ENCODE assay signal across 1 cellular context in genomic region chr17:40097931-40098845, GRCh38.
TF ChIP-seq lines count a peak whose summit lies in the region.

No MANE protein-coding gene starts in this region.

TF ChIP-seq in K562, 482 proteins besides CTCF, POLR2A, EP300 and RAD21 (continued from another document and continues in another):
- TF ChIP-seq, protein P1, sequence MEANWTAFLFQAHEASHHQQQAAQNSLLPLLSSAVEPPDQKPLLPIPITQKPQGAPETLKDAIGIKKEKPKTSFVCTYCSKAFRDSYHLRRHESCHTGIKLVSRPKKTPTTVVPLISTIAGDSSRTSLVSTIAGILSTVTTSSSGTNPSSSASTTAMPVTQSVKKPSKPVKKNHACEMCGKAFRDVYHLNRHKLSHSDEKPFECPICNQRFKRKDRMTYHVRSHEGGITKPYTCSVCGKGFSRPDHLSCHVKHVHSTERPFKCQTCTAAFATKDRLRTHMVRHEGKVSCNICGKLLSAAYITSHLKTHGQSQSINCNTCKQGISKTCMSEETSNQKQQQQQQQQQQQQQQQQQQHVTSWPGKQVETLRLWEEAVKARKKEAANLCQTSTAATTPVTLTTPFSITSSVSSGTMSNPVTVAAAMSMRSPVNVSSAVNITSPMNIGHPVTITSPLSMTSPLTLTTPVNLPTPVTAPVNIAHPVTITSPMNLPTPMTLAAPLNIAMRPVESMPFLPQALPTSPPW (CRISPR knock-in tag; IDR thresholded peaks at IDR 0.05), result no peak
- TF ChIP-seq SMAD3 (CRISPR knock-in tag; conservative IDR thresholded peaks at IDR 0.05), result no peak
- TF ChIP-seq ZNF274 (IDR thresholded peaks at IDR 0.05; ENCODE audit: borderline replicate concordance, low read depth, low read length), result no peak
- TF ChIP-seq ZSCAN29 (IDR thresholded peaks at IDR 0.05), result no peak
- no peak for TF ChIP-seq ZNF140 (CRISPR knock-in tag; IDR thresholded peaks at IDR 0.05)
- TF ChIP-seq, protein P2, sequence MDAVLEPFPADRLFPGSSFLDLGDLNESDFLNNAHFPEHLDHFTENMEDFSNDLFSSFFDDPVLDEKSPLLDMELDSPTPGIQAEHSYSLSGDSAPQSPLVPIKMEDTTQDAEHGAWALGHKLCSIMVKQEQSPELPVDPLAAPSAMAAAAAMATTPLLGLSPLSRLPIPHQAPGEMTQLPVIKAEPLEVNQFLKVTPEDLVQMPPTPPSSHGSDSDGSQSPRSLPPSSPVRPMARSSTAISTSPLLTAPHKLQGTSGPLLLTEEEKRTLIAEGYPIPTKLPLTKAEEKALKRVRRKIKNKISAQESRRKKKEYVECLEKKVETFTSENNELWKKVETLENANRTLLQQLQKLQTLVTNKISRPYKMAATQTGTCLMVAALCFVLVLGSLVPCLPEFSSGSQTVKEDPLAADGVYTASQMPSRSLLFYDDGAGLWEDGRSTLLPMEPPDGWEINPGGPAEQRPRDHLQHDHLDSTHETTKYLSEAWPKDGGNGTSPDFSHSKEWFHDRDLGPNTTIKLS (IDR thresholded peaks at IDR 0.05; ENCODE audit: borderline replicate concordance, low read depth), result no peak; the same call in 1 of the 2 replicates
- no peak for TF ChIP-seq CHD4 (IDR thresholded peaks at IDR 0.05; ENCODE audit: insufficient read depth, insufficient replicate concordance, low read depth, low read length, poor library complexity, severe bottlenecking)
- TF ChIP-seq DACH1 (IDR thresholded peaks at IDR 0.05; ENCODE audit: partially characterized antibody), result no peak
- TF ChIP-seq, protein P3, sequence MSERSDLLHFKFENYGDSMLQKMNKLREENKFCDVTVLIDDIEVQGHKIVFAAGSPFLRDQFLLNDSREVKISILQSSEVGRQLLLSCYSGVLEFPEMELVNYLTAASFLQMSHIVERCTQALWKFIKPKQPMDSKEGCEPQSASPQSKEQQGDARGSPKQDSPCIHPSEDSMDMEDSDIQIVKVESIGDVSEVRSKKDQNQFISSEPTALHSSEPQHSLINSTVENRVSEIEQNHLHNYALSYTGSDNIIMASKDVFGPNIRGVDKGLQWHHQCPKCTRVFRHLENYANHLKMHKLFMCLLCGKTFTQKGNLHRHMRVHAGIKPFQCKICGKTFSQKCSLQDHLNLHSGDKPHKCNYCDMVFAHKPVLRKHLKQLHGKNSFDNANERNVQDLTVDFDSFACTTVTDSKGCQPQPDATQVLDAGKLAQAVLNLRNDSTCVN (CRISPR knock-in tag; IDR thresholded peaks at IDR 0.05), result no peak
- no peak for TF ChIP-seq MEIS2 (IDR thresholded peaks at IDR 0.05; ENCODE audit: partially characterized antibody)
- no peak for TF ChIP-seq NFYB (IDR thresholded peaks at IDR 0.05; ENCODE audit: extremely low read depth, insufficient read length)
- TF ChIP-seq ARHGAP35 (IDR thresholded peaks at IDR 0.05; ENCODE audit: partially characterized antibody), result no peak
- TF ChIP-seq NCOR1 (IDR thresholded peaks at IDR 0.05), result no peak
- TF ChIP-seq, protein P4, sequence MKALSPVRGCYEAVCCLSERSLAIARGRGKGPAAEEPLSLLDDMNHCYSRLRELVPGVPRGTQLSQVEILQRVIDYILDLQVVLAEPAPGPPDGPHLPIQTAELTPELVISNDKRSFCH (CRISPR knock-in tag; IDR thresholded peaks at IDR 0.05), result no peak
- TF ChIP-seq, protein P4 (tag; IDR thresholded peaks at IDR 0.05), result peak; percentile 82; the same call in 1 of the 2 replicates
- TF ChIP-seq MAFG (tag; conservative IDR thresholded peaks at IDR 0.05), result no peak
- no peak for TF ChIP-seq SRSF9 (IDR thresholded peaks at IDR 0.05; ENCODE audit: borderline replicate concordance, low read depth, low read length)
- TF ChIP-seq, protein P5, sequence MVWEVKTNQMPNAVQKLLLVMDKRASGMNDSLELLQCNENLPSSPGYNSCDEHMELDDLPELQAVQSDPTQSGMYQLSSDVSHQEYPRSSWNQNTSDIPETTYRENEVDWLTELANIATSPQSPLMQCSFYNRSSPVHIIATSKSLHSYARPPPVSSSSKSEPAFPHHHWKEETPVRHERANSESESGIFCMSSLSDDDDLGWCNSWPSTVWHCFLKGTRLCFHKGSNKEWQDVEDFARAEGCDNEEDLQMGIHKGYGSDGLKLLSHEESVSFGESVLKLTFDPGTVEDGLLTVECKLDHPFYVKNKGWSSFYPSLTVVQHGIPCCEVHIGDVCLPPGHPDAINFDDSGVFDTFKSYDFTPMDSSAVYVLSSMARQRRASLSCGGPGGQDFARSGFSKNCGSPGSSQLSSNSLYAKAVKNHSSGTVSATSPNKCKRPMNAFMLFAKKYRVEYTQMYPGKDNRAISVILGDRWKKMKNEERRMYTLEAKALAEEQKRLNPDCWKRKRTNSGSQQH (CRISPR knock-in tag; IDR thresholded peaks at IDR 0.05), result no peak
- no peak for TF ChIP-seq HDAC3 (IDR thresholded peaks at IDR 0.05; ENCODE audit: borderline replicate concordance, partially characterized antibody)
- TF ChIP-seq HOXB6 (CRISPR knock-in tag; IDR thresholded peaks at IDR 0.05; ENCODE audit: borderline replicate concordance), result no peak
- no peak for TF ChIP-seq TAF9B (IDR thresholded peaks at IDR 0.05; ENCODE audit: partially characterized antibody)
- TF ChIP-seq, protein P6, sequence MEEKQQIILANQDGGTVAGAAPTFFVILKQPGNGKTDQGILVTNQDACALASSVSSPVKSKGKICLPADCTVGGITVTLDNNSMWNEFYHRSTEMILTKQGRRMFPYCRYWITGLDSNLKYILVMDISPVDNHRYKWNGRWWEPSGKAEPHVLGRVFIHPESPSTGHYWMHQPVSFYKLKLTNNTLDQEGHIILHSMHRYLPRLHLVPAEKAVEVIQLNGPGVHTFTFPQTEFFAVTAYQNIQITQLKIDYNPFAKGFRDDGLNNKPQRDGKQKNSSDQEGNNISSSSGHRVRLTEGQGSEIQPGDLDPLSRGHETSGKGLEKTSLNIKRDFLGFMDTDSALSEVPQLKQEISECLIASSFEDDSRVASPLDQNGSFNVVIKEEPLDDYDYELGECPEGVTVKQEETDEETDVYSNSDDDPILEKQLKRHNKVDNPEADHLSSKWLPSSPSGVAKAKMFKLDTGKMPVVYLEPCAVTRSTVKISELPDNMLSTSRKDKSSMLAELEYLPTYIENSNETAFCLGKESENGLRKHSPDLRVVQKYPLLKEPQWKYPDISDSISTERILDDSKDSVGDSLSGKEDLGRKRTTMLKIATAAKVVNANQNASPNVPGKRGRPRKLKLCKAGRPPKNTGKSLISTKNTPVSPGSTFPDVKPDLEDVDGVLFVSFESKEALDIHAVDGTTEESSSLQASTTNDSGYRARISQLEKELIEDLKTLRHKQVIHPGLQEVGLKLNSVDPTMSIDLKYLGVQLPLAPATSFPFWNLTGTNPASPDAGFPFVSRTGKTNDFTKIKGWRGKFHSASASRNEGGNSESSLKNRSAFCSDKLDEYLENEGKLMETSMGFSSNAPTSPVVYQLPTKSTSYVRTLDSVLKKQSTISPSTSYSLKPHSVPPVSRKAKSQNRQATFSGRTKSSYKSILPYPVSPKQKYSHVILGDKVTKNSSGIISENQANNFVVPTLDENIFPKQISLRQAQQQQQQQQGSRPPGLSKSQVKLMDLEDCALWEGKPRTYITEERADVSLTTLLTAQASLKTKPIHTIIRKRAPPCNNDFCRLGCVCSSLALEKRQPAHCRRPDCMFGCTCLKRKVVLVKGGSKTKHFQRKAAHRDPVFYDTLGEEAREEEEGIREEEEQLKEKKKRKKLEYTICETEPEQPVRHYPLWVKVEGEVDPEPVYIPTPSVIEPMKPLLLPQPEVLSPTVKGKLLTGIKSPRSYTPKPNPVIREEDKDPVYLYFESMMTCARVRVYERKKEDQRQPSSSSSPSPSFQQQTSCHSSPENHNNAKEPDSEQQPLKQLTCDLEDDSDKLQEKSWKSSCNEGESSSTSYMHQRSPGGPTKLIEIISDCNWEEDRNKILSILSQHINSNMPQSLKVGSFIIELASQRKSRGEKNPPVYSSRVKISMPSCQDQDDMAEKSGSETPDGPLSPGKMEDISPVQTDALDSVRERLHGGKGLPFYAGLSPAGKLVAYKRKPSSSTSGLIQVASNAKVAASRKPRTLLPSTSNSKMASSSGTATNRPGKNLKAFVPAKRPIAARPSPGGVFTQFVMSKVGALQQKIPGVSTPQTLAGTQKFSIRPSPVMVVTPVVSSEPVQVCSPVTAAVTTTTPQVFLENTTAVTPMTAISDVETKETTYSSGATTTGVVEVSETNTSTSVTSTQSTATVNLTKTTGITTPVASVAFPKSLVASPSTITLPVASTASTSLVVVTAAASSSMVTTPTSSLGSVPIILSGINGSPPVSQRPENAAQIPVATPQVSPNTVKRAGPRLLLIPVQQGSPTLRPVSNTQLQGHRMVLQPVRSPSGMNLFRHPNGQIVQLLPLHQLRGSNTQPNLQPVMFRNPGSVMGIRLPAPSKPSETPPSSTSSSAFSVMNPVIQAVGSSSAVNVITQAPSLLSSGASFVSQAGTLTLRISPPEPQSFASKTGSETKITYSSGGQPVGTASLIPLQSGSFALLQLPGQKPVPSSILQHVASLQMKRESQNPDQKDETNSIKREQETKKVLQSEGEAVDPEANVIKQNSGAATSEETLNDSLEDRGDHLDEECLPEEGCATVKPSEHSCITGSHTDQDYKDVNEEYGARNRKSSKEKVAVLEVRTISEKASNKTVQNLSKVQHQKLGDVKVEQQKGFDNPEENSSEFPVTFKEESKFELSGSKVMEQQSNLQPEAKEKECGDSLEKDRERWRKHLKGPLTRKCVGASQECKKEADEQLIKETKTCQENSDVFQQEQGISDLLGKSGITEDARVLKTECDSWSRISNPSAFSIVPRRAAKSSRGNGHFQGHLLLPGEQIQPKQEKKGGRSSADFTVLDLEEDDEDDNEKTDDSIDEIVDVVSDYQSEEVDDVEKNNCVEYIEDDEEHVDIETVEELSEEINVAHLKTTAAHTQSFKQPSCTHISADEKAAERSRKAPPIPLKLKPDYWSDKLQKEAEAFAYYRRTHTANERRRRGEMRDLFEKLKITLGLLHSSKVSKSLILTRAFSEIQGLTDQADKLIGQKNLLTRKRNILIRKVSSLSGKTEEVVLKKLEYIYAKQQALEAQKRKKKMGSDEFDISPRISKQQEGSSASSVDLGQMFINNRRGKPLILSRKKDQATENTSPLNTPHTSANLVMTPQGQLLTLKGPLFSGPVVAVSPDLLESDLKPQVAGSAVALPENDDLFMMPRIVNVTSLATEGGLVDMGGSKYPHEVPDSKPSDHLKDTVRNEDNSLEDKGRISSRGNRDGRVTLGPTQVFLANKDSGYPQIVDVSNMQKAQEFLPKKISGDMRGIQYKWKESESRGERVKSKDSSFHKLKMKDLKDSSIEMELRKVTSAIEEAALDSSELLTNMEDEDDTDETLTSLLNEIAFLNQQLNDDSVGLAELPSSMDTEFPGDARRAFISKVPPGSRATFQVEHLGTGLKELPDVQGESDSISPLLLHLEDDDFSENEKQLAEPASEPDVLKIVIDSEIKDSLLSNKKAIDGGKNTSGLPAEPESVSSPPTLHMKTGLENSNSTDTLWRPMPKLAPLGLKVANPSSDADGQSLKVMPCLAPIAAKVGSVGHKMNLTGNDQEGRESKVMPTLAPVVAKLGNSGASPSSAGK (IDR thresholded peaks at IDR 0.05), result peak; percentile 89
- no peak for TF ChIP-seq UBTF (IDR thresholded peaks at IDR 0.05; ENCODE audit: borderline replicate concordance in 1 of 2, low read depth in 2 of 2, low read length in 2 of 2)
- TF ChIP-seq FOXM1 (IDR thresholded peaks at IDR 0.05; ENCODE audit: low read depth), result 0 out of 2 replicates have a peak, but pooled peaks have one; percentile 23
- no peak for TF ChIP-seq FOXM1 (CRISPR knock-in tag; IDR thresholded peaks at IDR 0.05; ENCODE audit: low read depth)
- no peak for TF ChIP-seq MBD2 (IDR thresholded peaks at IDR 0.05; ENCODE audit: borderline replicate concordance, low read depth)
- no peak for TF ChIP-seq IRF2 (CRISPR knock-in tag; IDR thresholded peaks at IDR 0.05)
- TF ChIP-seq CBFA2T2 (conservative IDR thresholded peaks at IDR 0.05), result 0 out of 2 replicates have a peak, but pooled peaks have one; percentile 6
- TF ChIP-seq PHF8 (IDR thresholded peaks at IDR 0.05; ENCODE audit: borderline replicate concordance, low read length), result no peak
- TF ChIP-seq C11orf30 (IDR thresholded peaks at IDR 0.05; ENCODE audit: low read depth), result no peak
- TF ChIP-seq MBD1 (CRISPR knock-in tag; IDR thresholded peaks at IDR 0.05), result no peak
- TF ChIP-seq THRAP3 (IDR thresholded peaks at IDR 0.05; ENCODE audit: borderline replicate concordance), result peak; percentile 81; the same call in 1 of the 2 replicates
- no peak for TF ChIP-seq ZNF445 (CRISPR knock-in tag; IDR thresholded peaks at IDR 0.05; ENCODE audit: low read depth)
- peak; percentile 90 for TF ChIP-seq CEBPB (tag; IDR thresholded peaks at IDR 0.05)
- TF ChIP-seq, protein P7, sequence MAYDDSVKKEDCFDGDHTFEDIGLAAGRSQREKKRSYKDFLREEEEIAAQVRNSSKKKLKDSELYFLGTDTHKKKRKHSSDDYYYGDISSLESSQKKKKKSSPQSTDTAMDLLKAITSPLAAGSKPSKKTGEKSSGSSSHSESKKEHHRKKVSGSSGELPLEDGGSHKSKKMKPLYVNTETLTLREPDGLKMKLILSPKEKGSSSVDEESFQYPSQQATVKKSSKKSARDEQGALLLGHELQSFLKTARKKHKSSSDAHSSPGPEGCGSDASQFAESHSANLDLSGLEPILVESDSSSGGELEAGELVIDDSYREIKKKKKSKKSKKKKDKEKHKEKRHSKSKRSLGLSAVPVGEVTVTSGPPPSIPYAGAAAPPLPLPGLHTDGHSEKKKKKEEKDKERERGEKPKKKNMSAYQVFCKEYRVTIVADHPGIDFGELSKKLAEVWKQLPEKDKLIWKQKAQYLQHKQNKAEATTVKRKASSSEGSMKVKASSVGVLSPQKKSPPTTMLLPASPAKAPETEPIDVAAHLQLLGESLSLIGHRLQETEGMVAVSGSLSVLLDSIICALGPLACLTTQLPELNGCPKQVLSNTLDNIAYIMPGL (CRISPR knock-in tag; IDR thresholded peaks at IDR 0.05), result no peak
- TF ChIP-seq PYGO2 (tag; IDR thresholded peaks at IDR 0.05), result no peak
